ENCODE assay signal across 9 cellular contexts in the genomic region with DNA sequence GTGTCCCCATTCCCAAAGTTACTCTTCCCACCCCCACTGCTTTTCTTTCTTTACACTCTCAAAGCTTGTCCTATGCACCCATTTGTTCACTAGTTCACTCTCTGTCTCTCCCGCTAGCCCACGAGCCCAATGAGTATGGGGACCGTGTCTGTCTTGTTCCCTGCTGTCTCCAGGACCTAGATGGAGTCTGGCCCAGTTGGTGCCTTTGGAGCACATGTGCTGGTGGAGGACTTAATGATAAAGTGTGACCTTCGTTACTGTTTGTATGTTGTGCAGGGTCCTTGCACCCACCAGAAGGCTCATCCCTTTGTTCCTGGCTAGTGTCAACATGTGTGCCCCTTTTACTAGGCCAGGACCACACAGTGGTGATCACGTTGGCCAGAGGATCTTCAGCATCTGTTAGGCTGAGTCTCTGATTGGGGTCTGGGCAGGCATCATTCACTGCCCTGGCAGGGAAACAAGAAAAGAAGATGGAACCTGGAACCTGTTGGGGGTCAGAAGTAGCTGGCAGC. TPM values are rescaled to one million over a fixed set of nuclear protein-coding genes. Genes with fewer than 3 reads are reported as not detected.
DNase-seq lines count a peak whose midpoint lies in the region; ATAC-seq and TF ChIP-seq lines count a peak whose summit lies in the region.
"Had no signal": no experiment of that assay in that cellular context is flagged by ENCODE, and none has a peak within 500 bp of the region (broad histone marks: within the 10 kb centered on the region; RNA-seq: fewer than 3 reads in every experiment).

No MANE protein-coding gene starts in this region.

- H3K36me3 Mint-ChIP-seq in CD8-positive, alpha-beta memory T cell: peaks cover 27 to 52% (median 30%) of the 10 kb centered on the region in 3 donors
- H3K36me3 Mint-ChIP-seq in activated T-helper 1 cell treated with anti-CD3 and anti-CD28 coated beads, Interleukin-12 subunit alpha, Interleukin-12 subunit beta, Interleukin-2, Interleukin-4 antibody, amounts not matched to agents 30 ng/mL and 10 ng/mL and 1 ng/mL, durations not matched to agents 14 hours and 24 hours and 36 hours (ENCODE audit: low read depth): peaks cover 75% of the 10 kb centered on the region
- H3K36me3 Mint-ChIP-seq in neural crest cell (ENCODE audit: low read depth): no peaks in the 10 kb centered on the region

- CTCF ChIA-PET in CD8-positive, alpha-beta memory T cell (lab: Charles Lee): interaction anchor here (1.6 to 21.6 kb wide), 4 partner anchors 9 to 29 kb away, joined by 5 to 724 read pairs (median 156); partner anchors contain the start of genes C3orf18, HEMK1 and MAPKAPK3

- H3K4me1 Mint-ChIP-seq in CD8-positive, alpha-beta memory T cell: peaks cover 95 to 100% (median 98%) of the 10 kb centered on the region in 3 donors
- H3K4me1 Mint-ChIP-seq in activated T-helper 1 cell treated with anti-CD3 and anti-CD28 coated beads, Interleukin-12 subunit alpha, Interleukin-12 subunit beta, Interleukin-2, Interleukin-4 antibody, amounts not matched to agents 30 ng/mL and 10 ng/mL and 1 ng/mL, durations not matched to agents 14 hours and 24 hours and 36 hours (ENCODE audit: low read depth): peaks cover 89% of the 10 kb centered on the region
- peaks cover 5% of the 10 kb centered on the region for H3K4me1 Mint-ChIP-seq in neural crest cell

- peaks cover 100% of the 10 kb centered on the region for H3K4me1 ChIP-seq in CD8-positive, alpha-beta memory T cell (ENCODE audit: insufficient read depth, low read length)

- no peak for TF ChIP-seq CTCF in neural crest cell (conservative IDR thresholded peaks at IDR 0.05)

- peak overlapping the region; percentile 84 for H3K27ac ChIP-seq in CD8-positive, alpha-beta memory T cell (ENCODE audit: low read depth, low read length)

- peaks cover 44% of the 10 kb centered on the region for H3K36me3 ChIP-seq in CD8-positive, alpha-beta memory T cell (ENCODE audit: insufficient read depth, low read length)

- ATAC-seq in HG02938 (IDR thresholded peaks at IDR 0.05; ENCODE audit: unreplicated experiment): no peak

- no peaks in the 10 kb centered on the region for H3K9me3 Mint-ChIP-seq in CD8-positive, alpha-beta memory T cell
- H3K9me3 Mint-ChIP-seq in activated T-helper 1 cell treated with anti-CD3 and anti-CD28 coated beads, Interleukin-12 subunit alpha, Interleukin-12 subunit beta, Interleukin-2, Interleukin-4 antibody, amounts not matched to agents 30 ng/mL and 10 ng/mL and 1 ng/mL, durations not matched to agents 14 hours and 24 hours and 36 hours: no peaks in the 10 kb centered on the region
- H3K9me3 Mint-ChIP-seq in neural crest cell: no peaks in the 10 kb centered on the region

- H3K4me3 Mint-ChIP-seq in CD8-positive, alpha-beta memory T cell: peak overlapping the region; percentile 45 to 97 (median 71)
- H3K4me3 Mint-ChIP-seq in activated T-helper 1 cell treated with anti-CD3 and anti-CD28 coated beads, Interleukin-12 subunit alpha, Interleukin-12 subunit beta, Interleukin-2, Interleukin-4 antibody, amounts not matched to agents 30 ng/mL and 10 ng/mL and 1 ng/mL, durations not matched to agents 14 hours and 24 hours and 36 hours: peak overlapping the region; percentile 99
- H3K4me3 Mint-ChIP-seq in neural crest cell: no peak overlapping the region

- H3K27me3 ChIP-seq in CD8-positive, alpha-beta memory T cell (ENCODE audit: insufficient read depth, low read length, poor library complexity, severe bottlenecking): no peaks in the 10 kb centered on the region
- H3K27me3 ChIP-seq: sigmoid colon had no signal

- no peak overlapping the region for H3K4me3 ChIP-seq in CD8-positive, alpha-beta memory T cell (ENCODE audit: low read length)
- H3K4me3 ChIP-seq: sigmoid colon had no signal

- H3K27me3 Mint-ChIP-seq in CD8-positive, alpha-beta memory T cell: no peaks in the 10 kb centered on the region
- no peaks in the 10 kb centered on the region for H3K27me3 Mint-ChIP-seq in activated T-helper 1 cell treated with anti-CD3 and anti-CD28 coated beads, Interleukin-12 subunit alpha, Interleukin-12 subunit beta, Interleukin-2, Interleukin-4 antibody, amounts not matched to agents 30 ng/mL and 10 ng/mL and 1 ng/mL, durations not matched to agents 14 hours and 24 hours and 36 hours (ENCODE audit: insufficient read depth)
- H3K27me3 Mint-ChIP-seq in neural crest cell (ENCODE audit: low read depth): no peaks in the 10 kb centered on the region

- H3K27ac Mint-ChIP-seq in CD8-positive, alpha-beta memory T cell: peak overlapping the region; percentile 90 to 98 (median 96)
- H3K27ac Mint-ChIP-seq in activated T-helper 1 cell treated with anti-CD3 and anti-CD28 coated beads, Interleukin-12 subunit alpha, Interleukin-12 subunit beta, Interleukin-2, Interleukin-4 antibody, amounts not matched to agents 30 ng/mL and 10 ng/mL and 1 ng/mL, durations not matched to agents 14 hours and 24 hours and 36 hours: peak overlapping the region; percentile 98
- H3K27ac Mint-ChIP-seq in neural crest cell (ENCODE audit: unreplicated experiment): peak overlapping the region; percentile 68

- POLR2A ChIA-PET in CD8-positive, alpha-beta memory T cell (lab: Charles Lee): interaction anchor here (0.8 to 6.7 kb wide), 2 partner anchors 14 to 35 kb away, joined by 7 to 56 read pairs; partner anchors contain the start of gene HEMK1

- H3K9me3 ChIP-seq in CD8-positive, alpha-beta memory T cell (ENCODE audit: low read length): no peaks in the 10 kb centered on the region
- H3K9me3 ChIP-seq: sigmoid colon had no signal

- no peak for DNase-seq in CD8-positive, alpha-beta memory T cell
- DNase-seq in activated T-helper 1 cell treated with anti-CD3 and anti-CD28 coated beads, Interleukin-12 subunit alpha, Interleukin-12 subunit beta, Interleukin-2, Interleukin-4 antibody, amounts not matched to agents 30 ng/mL and 10 ng/mL and 1 ng/mL, durations not matched to agents 14 hours and 24 hours and 36 hours (ENCODE audit: low spot score): no peak
- DNase-seq in neural crest cell (ENCODE audit: low read depth, low spot score) (no peak), superior temporal gyrus (ENCODE audit: extremely low spot score) (no peak)
- DNase-seq in effector CD4-positive, alpha-beta T cell: no peak
- DNase-seq: dermis blood vessel endothelial cell, NCI-H1436 treated with DMSO at 0.1 percent for 48 hours, sigmoid colon had no signal

- intact Hi-C loops in activated T-helper 1 cell treated with anti-CD3 and anti-CD28 coated beads, Interleukin-12 subunit alpha, Interleukin-12 subunit beta, Interleukin-2, Interleukin-4 antibody, amounts not matched to agents 30 ng/mL and 10 ng/mL and 1 ng/mL, durations not matched to agents 14 hours and 24 hours and 36 hours (cut with micrococcal nuclease): no loop called here

RNA-seq across cellular contexts. Expression of gene CISH, which starts 7.4 kb away (rescaled TPM):
- total RNA-seq in CD8-positive, alpha-beta memory T cell: 100 to 1,000 TPM; 216 to 222 TPM
- 92.8 TPM for polyA plus RNA-seq in CD8-positive, alpha-beta memory T cell
- total RNA-seq in activated T-helper 1 cell treated with anti-CD3 and anti-CD28 coated beads, Interleukin-12 subunit alpha, Interleukin-12 subunit beta, Interleukin-2, Interleukin-4 antibody, amounts not matched to agents 30 ng/mL and 10 ng/mL and 1 ng/mL, durations not matched to agents 14 hours and 24 hours and 36 hours: 334 and 341 TPM in 2 replicates
- 8.1 and 8.6 TPM in 2 replicates for total RNA-seq in neural crest cell

RNA-seq across cellular contexts. Expression of gene MAPKAPK3, which starts 12.8 kb away (rescaled TPM):
- 100 to 1,000 TPM; 153 to 156 TPM for total RNA-seq in CD8-positive, alpha-beta memory T cell
- 57.0 TPM for polyA plus RNA-seq in CD8-positive, alpha-beta memory T cell
- total RNA-seq in activated T-helper 1 cell treated with anti-CD3 and anti-CD28 coated beads, Interleukin-12 subunit alpha, Interleukin-12 subunit beta, Interleukin-2, Interleukin-4 antibody, amounts not matched to agents 30 ng/mL and 10 ng/mL and 1 ng/mL, durations not matched to agents 14 hours and 24 hours and 36 hours: 191 and 201 TPM in 2 replicates
- total RNA-seq in neural crest cell: 37.0 and 38.8 TPM in 2 replicates

RNA-seq across cellular contexts. Expression of gene HEMK1, which starts 34.8 kb away (rescaled TPM):
- total RNA-seq in CD8-positive, alpha-beta memory T cell: 10 to 100 TPM; 51.8 to 55.0 TPM
- 27.4 TPM for polyA plus RNA-seq in CD8-positive, alpha-beta memory T cell
- total RNA-seq in activated T-helper 1 cell treated with anti-CD3 and anti-CD28 coated beads, Interleukin-12 subunit alpha, Interleukin-12 subunit beta, Interleukin-2, Interleukin-4 antibody, amounts not matched to agents 30 ng/mL and 10 ng/mL and 1 ng/mL, durations not matched to agents 14 hours and 24 hours and 36 hours: 54.1 and 58.0 TPM in 2 replicates
- 22.8 and 22.9 TPM in 2 replicates for total RNA-seq in neural crest cell

RNA-seq across cellular contexts. Expression of gene C3orf18, which starts 36.6 kb away (rescaled TPM):
- total RNA-seq in CD8-positive, alpha-beta memory T cell: 10 to 100 TPM; 11.5 to 13.0 TPM
- 15.8 TPM for polyA plus RNA-seq in CD8-positive, alpha-beta memory T cell
- 21.5 and 21.9 TPM in 2 replicates for total RNA-seq in activated T-helper 1 cell treated with anti-CD3 and anti-CD28 coated beads, Interleukin-12 subunit alpha, Interleukin-12 subunit beta, Interleukin-2, Interleukin-4 antibody, amounts not matched to agents 30 ng/mL and 10 ng/mL and 1 ng/mL, durations not matched to agents 14 hours and 24 hours and 36 hours
- 12.7 and 13.1 TPM in 2 replicates for total RNA-seq in neural crest cell

Comparison
In these comparisons a context has a peak if more than half of its experiments do, and no peak if none do; other contexts are left out.
1. RNA of gene CISH, which starts 7.4 kb away (total RNA-seq): 334 to 341 TPM in activated T-helper 1 cell treated with anti-CD3 and anti-CD28 coated beads, Interleukin-12 subunit alpha, Interleukin-12 subunit beta, Interleukin-2, Interleukin-4 antibody, amounts not matched to agents 30 ng/mL and 10 ng/mL and 1 ng/mL, durations not matched to agents 14 hours and 24 hours and 36 hours and 216 to 222 TPM in CD8-positive, alpha-beta memory T cell; 8.1 to 8.6 TPM in neural crest cell; every median in the first group is over 10 times any median in the second.
2. Peak in every context shown above with its lines, with median percentiles within 50 percentile points of each other: H3K27ac Mint-ChIP-seq.